12 cellular contexts compared by ENCODE assay signal in the genomic region with DNA sequence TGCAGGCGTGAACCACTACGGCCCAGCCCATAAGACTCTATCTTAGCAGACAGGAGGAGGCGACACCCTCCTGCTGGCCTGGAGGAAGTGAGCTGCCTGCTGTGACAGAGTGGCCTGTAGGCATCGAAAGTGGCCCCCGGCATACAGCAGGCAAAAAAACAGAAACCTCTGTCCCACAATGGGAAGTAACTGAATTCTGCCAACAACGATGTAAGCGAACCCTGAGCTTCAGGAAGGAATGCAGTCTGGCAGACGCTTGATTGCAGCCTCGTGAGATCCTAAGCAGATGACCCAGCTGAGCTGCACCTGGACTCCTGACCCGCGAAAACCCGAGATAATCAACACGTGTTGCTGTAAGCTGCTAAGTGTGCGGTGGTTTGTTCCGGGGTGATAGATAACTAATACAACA. TPM values are rescaled to one million over a fixed set of nuclear protein-coding genes. Genes with fewer than 3 reads are reported as not detected.
A peak's percentile ranks its signal among the peaks of the same experiment; 100 is the strongest.
DNase-seq lines count a peak whose midpoint lies in the region; ATAC-seq lines count a peak whose summit lies in the region.
"Had no signal": no experiment of that assay in that cellular context is flagged by ENCODE, and none has a peak within 500 bp of the region (broad histone marks: within the 10 kb centered on the region; RNA-seq: fewer than 3 reads in every experiment).

No MANE protein-coding gene starts in this region.

- H3K27ac ChIP-seq in BLaER1: no peak overlapping the region

- no peaks in the 10 kb centered on the region for H4K20me1 ChIP-seq in BLaER1

- H3K36me3 ChIP-seq in BLaER1: no peaks in the 10 kb centered on the region
- H3K36me3 ChIP-seq: BE2C had no signal

- DNase-seq in NOMO-1 treated with DMSO at 0.1 percent for 48 hours (lab: John Stamatoyannopoulos, UW; ENCODE audit: unreplicated experiment): peak; percentile 75
- DNase-seq in left cardiac atrium: peak; percentile 30
- no peak for DNase-seq in AML-193 (lab: John Stamatoyannopoulos, UW)
- DNase-seq in NCI-H345 treated with DMSO at 0.1 percent for 48 hours (lab: John Stamatoyannopoulos, UW; ENCODE audit: unreplicated experiment): no peak
- DNase-seq in EL: no peak
- DNase-seq: activated T-cell treated with anti-CD3 and anti-CD28 coated beads, Interleukin-2, amount 50 U/mL, for 1 hour; BE2C; NCI-H1436 treated with DMSO at 0.1 percent for 48 hours had no signal

- no peak overlapping the region for H3K9ac ChIP-seq in BLaER1

- H3K4me3 ChIP-seq in BLaER1: no peak overlapping the region

- peak; percentile 71 for ATAC-seq in GM21390 (IDR thresholded peaks at IDR 0.05; ENCODE audit: unreplicated experiment)
- ATAC-seq in left cardiac atrium: peak; percentile 44 to 82
- ATAC-seq in HG03457 (IDR thresholded peaks at IDR 0.05; ENCODE audit: unreplicated experiment): no peak

- H3K4me1 ChIP-seq in BLaER1: peaks cover 41% of the 10 kb centered on the region
- H3K4me1 ChIP-seq: BE2C had no signal

- intact Hi-C loops in left cardiac atrium (cut with DNase I): no loop called here

- peak overlapping the region; percentile 35 for H3K4me2 ChIP-seq in BLaER1

- H3K27me3 ChIP-seq in BLaER1: 0 out of 2 replicates have a peak, but pooled peaks cover 3% of the 10 kb centered on the region
- H3K27me3 ChIP-seq: BE2C had no signal

- no peaks in the 10 kb centered on the region for H3K9me3 ChIP-seq in BLaER1
- H3K9me3 ChIP-seq: BE2C had no signal

RNA-seq across cellular contexts. Expression of a gene that starts 13.6 kb away (rescaled TPM):
- total RNA-seq in left cardiac atrium: 1 to 10 TPM; 3.4 to 5.1 TPM
- total RNA-seq: osteocyte had no signal

Comparison
In these comparisons a context has a peak if more than half of its experiments do, and no peak if none do; other contexts are left out.
1. DNase-seq: peak in NOMO-1 treated with DMSO at 0.1 percent for 48 hours (single experiment) and left cardiac atrium (single experiment); none in AML-193 (0 of 2), NCI-H345 treated with DMSO at 0.1 percent for 48 hours (single experiment) and EL (single experiment).